8 cellular contexts compared by ENCODE assay signal in genomic region chr11:65316311-65316978, GRCh38. TPM values are rescaled to one million over a fixed set of nuclear protein-coding genes. Genes with fewer than 3 reads are reported as not detected.
DNase-seq lines count a peak whose midpoint lies in the region; ATAC-seq lines count a peak whose summit lies in the region.

No MANE protein-coding gene starts in this region.

- H3K4me1 Mint-ChIP-seq in activated T-helper 17 cell treated with anti-CD3 and anti-CD28 coated beads, Interleukin-2, amount 50 U/mL, for 72 hours, result peaks cover 5% of the 10 kb centered on the region

- peaks cover 8 to 9% of the 10 kb centered on the region in 2 donors for H3K36me3 ChIP-seq in stomach smooth muscle (ENCODE audit: control insufficient read depth in 2 of 2, insufficient read depth in 2 of 2, low read length in 2 of 2)

- DNase-seq in DMS 273 (lab: John Stamatoyannopoulos, UW; ENCODE audit: unreplicated experiment), result peak; percentile 27
- DNase-seq in DMS 273 treated with DMSO at 0.1 percent for 48 hours (lab: John Stamatoyannopoulos, UW), result no peak
- no peak for DNase-seq in midbrain (lab: John Stamatoyannopoulos, UW)
- DNase-seq in occipital lobe (lab: John Stamatoyannopoulos, UW), result no peak

- H3K4me3 ChIP-seq in iPS-18c (ENCODE audit: insufficient read depth, low read depth, low read length) (peak overlapping the region; percentile 28; the same call in 1 of the 2 replicates), stomach smooth muscle (ENCODE audit: low read length in 2 of 2) (peak overlapping the region; percentile 86 to 95)

- H3K27me3 ChIP-seq in stomach smooth muscle (ENCODE audit: control insufficient read depth in 1 of 2, insufficient read depth in 2 of 2, low read length in 2 of 2), result no peaks in the 10 kb centered on the region

- peak overlapping the region; percentile 88 for H3K27ac ChIP-seq in stomach smooth muscle (ENCODE audit: low read length)

- peak overlapping the region; percentile 75 to 87 for H3K9ac ChIP-seq in stomach smooth muscle (ENCODE audit: low read length in 2 of 2)

- ATAC-seq in activated T-helper 17 cell treated with anti-CD3 and anti-CD28 coated beads, Interleukin-2, amount 50 U/mL, for 72 hours (replicated peaks), result no peak
- ATAC-seq in GM21526 (IDR thresholded peaks at IDR 0.05; ENCODE audit: low FRiP score, unreplicated experiment), result no peak

- H3K27ac Mint-ChIP-seq in activated T-helper 17 cell treated with anti-CD3 and anti-CD28 coated beads, Interleukin-2, amount 50 U/mL, for 72 hours, result no peak overlapping the region

- no peaks in the 10 kb centered on the region for H3K9me3 Mint-ChIP-seq in activated T-helper 17 cell treated with anti-CD3 and anti-CD28 coated beads, Interleukin-2, amount 50 U/mL, for 72 hours

- H3K9me3 ChIP-seq in iPS-18c (ENCODE audit: control insufficient read depth, insufficient read depth, low read length), result no peaks in the 10 kb centered on the region
- H3K9me3 ChIP-seq in stomach smooth muscle (ENCODE audit: control insufficient read depth in 2 of 2, low read length in 2 of 2), result no peaks in the 10 kb centered on the region

- H3K4me1 ChIP-seq in stomach smooth muscle (ENCODE audit: control insufficient read depth, insufficient read depth, low read length), result peaks cover 44% of the 10 kb centered on the region

- H3K36me3 Mint-ChIP-seq in activated T-helper 17 cell treated with anti-CD3 and anti-CD28 coated beads, Interleukin-2, amount 50 U/mL, for 72 hours (ENCODE audit: low read depth), result no peaks in the 10 kb centered on the region

- peak overlapping the region; percentile 61 for H3K4me3 Mint-ChIP-seq in activated T-helper 17 cell treated with anti-CD3 and anti-CD28 coated beads, Interleukin-2, amount 50 U/mL, for 72 hours

- peaks cover 3% of the 10 kb centered on the region for H3K27me3 Mint-ChIP-seq in activated T-helper 17 cell treated with anti-CD3 and anti-CD28 coated beads, Interleukin-2, amount 50 U/mL, for 72 hours

RNA-seq across cellular contexts. Expression of gene CDC42EP2, which starts 1.8 kb away (rescaled TPM):
- 1 to 10 TPM in 1 of 2 donors, under 1 TPM in 1; 0.73 to 2.0 TPM for total RNA-seq in activated T-helper 17 cell treated with anti-CD3 and anti-CD28 coated beads, Interleukin-2, amount 50 U/mL, for 72 hours
- 9.0 TPM for total RNA-seq in occipital lobe

RNA-seq across cellular contexts. Expression of gene DPF2, which starts 17.2 kb away (rescaled TPM):
- total RNA-seq in activated T-helper 17 cell treated with anti-CD3 and anti-CD28 coated beads, Interleukin-2, amount 50 U/mL, for 72 hours, result 10 to 100 TPM; 66.0 to 89.5 TPM
- 21.7 TPM for total RNA-seq in occipital lobe

RNA-seq across cellular contexts. Expression of gene TIGD3, which starts 38.1 kb away (rescaled TPM):
- total RNA-seq in activated T-helper 17 cell treated with anti-CD3 and anti-CD28 coated beads, Interleukin-2, amount 50 U/mL, for 72 hours, result 1 to 10 TPM in 1 of 2 donors, under 1 TPM in 1; 0.95 to 1.5 TPM
- 4.5 TPM for total RNA-seq in occipital lobe

RNA-seq across cellular contexts. Expression of gene POLA2, which starts 54.7 kb away (rescaled TPM):
- 10 to 100 TPM; 54.6 to 64.1 TPM for total RNA-seq in activated T-helper 17 cell treated with anti-CD3 and anti-CD28 coated beads, Interleukin-2, amount 50 U/mL, for 72 hours
- total RNA-seq in occipital lobe, result 0.94 TPM
